ENCODE assay signal across 34 cellular contexts in genomic region chr5:35333366-35333765, GRCh38.
"Had no signal": no experiment of that assay in that cellular context is flagged by ENCODE, and none has a peak within 500 bp of the region (broad histone marks: within the 10 kb centered on the region; RNA-seq: fewer than 3 reads in every experiment).

No MANE protein-coding gene starts in this region.

- H3K9me3 ChIP-seq: adrenal gland, ascending aorta, body of pancreas, breast epithelium had no signal

- DNase-seq: activated effector memory CD4-positive, alpha-beta T cell treated with anti-CD3 and anti-CD28 coated beads, Interleukin-2, amount 50 U/mL, for 16 hours; activated effector memory CD4-positive, alpha-beta T cell treated with Interleukin-2 at 50 U/mL for 16 hours; activated gamma-delta T cell; activated gamma-delta T cell treated with Interleukin-2 at 50 U/mL for 16 hours; activated naive CD4-positive, alpha-beta T cell; activated naive CD4-positive, alpha-beta T cell treated with anti-CD3 and anti-CD28 coated beads for 36 hours; activated naive CD4-positive, alpha-beta T cell treated with anti-CD3 and anti-CD28 coated beads, Interleukin-2, amount 10 ng/mL, durations not matched to agents 7 days and 5 days; activated naive CD4-positive, alpha-beta T cell treated with anti-CD3 and anti-CD28 coated beads, Interleukin-2, amount 50 U/mL, for 16 hours; activated naive CD4-positive, alpha-beta T cell treated with Interleukin-2 at 50 U/mL for 16 hours; activated naive CD8-positive, alpha-beta T cell treated with anti-CD3 and anti-CD28 coated beads for 36 hours; activated naive CD8-positive, alpha-beta T cell treated with anti-CD3 and anti-CD28 coated beads, Interleukin-2, amount 10 ng/mL, durations not matched to agents 7 days and 5 days; activated naive CD8-positive, alpha-beta T cell treated with anti-CD3 and anti-CD28 coated beads, Interleukin-2, amount 50 U/mL, for 24 hours; activated T-cell treated with anti-CD3 and anti-CD28 coated beads, Interleukin-2, amount 50 U/mL, for 1 hour; activated T-cell treated with anti-CD3 and anti-CD28 coated beads, Interleukin-2, amount 50 U/mL, for 24 hours; activated T-cell treated with anti-CD3 and anti-CD28 coated beads, Interleukin-2, amount 50 U/mL, for 4 hours; activated T-cell treated with anti-CD3 and anti-CD28 coated beads, Interleukin-2, amount 50 U/mL, for 48 hours; activated T-cell treated with anti-CD3 and anti-CD28 coated beads, Interleukin-2, amount 50 U/mL, for 72 hours; adrenal gland; amniotic stem cell; amygdala; anterior cingulate cortex; aorta; body of pancreas; brain microvascular endothelial cell; caudate nucleus; central memory CD4-positive, alpha-beta T cell; cerebellar nuclear complex had no signal

- H3K27me3 ChIP-seq: adrenal gland, ascending aorta, body of pancreas, brain microvascular endothelial cell, breast epithelium, cardiac muscle cell had no signal

- H3K27ac ChIP-seq: adrenal gland, ascending aorta, body of pancreas, brain microvascular endothelial cell, breast epithelium, cardiac muscle cell had no signal

- FAIRE-seq: astrocyte, bronchial epithelial cell had no signal

- H3K4me3 ChIP-seq: adrenal gland, ascending aorta, body of pancreas, breast epithelium, cardiac muscle cell had no signal

- H3K4me1 ChIP-seq: adrenal gland, ascending aorta, breast epithelium had no signal

- ATAC-seq: activated naive CD4-positive, alpha-beta T cell treated with anti-CD3 and anti-CD28 coated beads, Interleukin-2, amount 50 U/mL, for 72 hours; activated naive CD8-positive, alpha-beta T cell treated with anti-CD3 and anti-CD28 coated beads, Interleukin-2, amount 50 U/mL, for 24 hours; activated T-cell treated with anti-CD3 and anti-CD28 coated beads, Interleukin-2, amount 50 U/mL, for 4 hours; activated T-cell treated with anti-CD3 and anti-CD28 coated beads, Interleukin-2, amount 50 U/mL, for 72 hours; activated T-helper 17 cell treated with anti-CD3 and anti-CD28 coated beads, Interleukin-2, amount 50 U/mL, for 72 hours; body of pancreas had no signal

- H3K36me3 ChIP-seq: adrenal gland, ascending aorta, brain microvascular endothelial cell, breast epithelium, cardiac muscle cell had no signal
